In the genomic region with DNA sequence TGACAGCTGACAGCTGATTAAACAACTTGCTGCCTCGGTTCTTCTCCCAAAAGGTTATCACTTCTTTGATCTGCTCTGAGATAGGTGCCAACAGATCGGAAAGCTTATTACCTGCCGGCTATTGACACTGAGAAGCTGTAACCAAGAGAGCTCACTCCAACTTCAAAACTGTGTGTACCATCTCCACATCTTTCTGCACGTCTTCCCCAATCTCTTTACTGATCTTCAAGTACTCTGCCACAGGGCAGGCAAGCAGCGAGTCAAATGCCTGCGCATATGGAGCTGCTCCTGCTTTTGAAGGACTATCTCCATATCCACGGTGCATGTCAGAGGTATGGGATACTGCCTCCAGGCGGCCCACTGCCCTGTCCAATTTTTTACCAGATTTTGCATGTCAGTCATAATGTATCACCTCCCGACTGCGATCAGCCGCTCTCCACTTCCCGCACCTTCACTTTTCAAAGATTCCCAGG, we compare ENCODE assay signal across 8 cellular contexts. TPM values are rescaled to one million over a fixed set of nuclear protein-coding genes. Genes with fewer than 3 reads are reported as not detected.
DNase-seq lines count a peak whose midpoint lies in the region; ATAC-seq and TF ChIP-seq lines count a peak whose summit lies in the region.

No MANE protein-coding gene starts in this region.

- H3K36me3 ChIP-seq in OCI-LY1 (ENCODE audit: insufficient read depth, low read length) (peaks cover 31% of the 10 kb centered on the region), fibroblast of lung (ENCODE audit: control insufficient read depth, insufficient read depth, low read length) (no peaks in the 10 kb centered on the region)

- intact Hi-C loops in activated CD4-positive, alpha-beta T cell treated with anti-CD3 and anti-CD28 coated beads, Interleukin-2, amount 10 ng/mL, durations not matched to agents 24 days and 14 days (cut with micrococcal nuclease), result loop anchor here (1.0 to 5.0 kb wide), 3 partner anchors 11 to 1054 kb away; a partner anchor contains a TSS
- intact Hi-C loops in sciatic nerve (cut with DNase I), result no loop called here

- H3K27ac Mint-ChIP-seq in activated CD4-positive, alpha-beta T cell treated with anti-CD3 and anti-CD28 coated beads, Interleukin-2, amount 10 ng/mL, durations not matched to agents 24 days and 14 days, result peak overlapping the region; percentile 1

- H2AFZ ChIP-seq in OCI-LY1 (ENCODE audit: low read length) (peak overlapping the region; percentile 64; the same call in 1 of the 2 replicates), fibroblast of lung (ENCODE audit: low read length) (peak overlapping the region; percentile 84)

- H3K36me3 Mint-ChIP-seq in activated CD4-positive, alpha-beta T cell treated with anti-CD3 and anti-CD28 coated beads, Interleukin-2, amount 10 ng/mL, durations not matched to agents 24 days and 14 days (ENCODE audit: low read depth), result peaks cover 42% of the 10 kb centered on the region

- DNase-seq in activated CD4-positive, alpha-beta T cell treated with anti-CD3 and anti-CD28 coated beads, Interleukin-2, amount 10 ng/mL, durations not matched to agents 24 days and 14 days, result no peak
- DNase-seq in activated CD4-positive, alpha-beta T cell treated with anti-CD3 and anti-CD28 coated beads, Interleukin-2, amount 50 U/mL, for 1 hour, result no peak
- DNase-seq in fibroblast of lung (ENCODE audit: low read depth in 2 of 2) (no peak), sciatic nerve (ENCODE audit: low spot score) (no peak), NCI-H187 (lab: John Stamatoyannopoulos, UW) (no peak), DMS 273 (lab: John Stamatoyannopoulos, UW; ENCODE audit: unreplicated experiment) (no peak), amygdala (lab: John Stamatoyannopoulos, UW) (no peak)

- no peaks in the 10 kb centered on the region for H3K9me2 ChIP-seq in OCI-LY1 (ENCODE audit: low read depth, low read length)

- no peak for TF ChIP-seq CTCF in OCI-LY1 (IDR thresholded peaks at IDR 0.05; ENCODE audit: low read length)
- TF ChIP-seq CTCF in fibroblast of lung (conservative IDR thresholded peaks at IDR 0.05 in 1 of 2, IDR thresholded peaks at IDR 0.05 in 1 of 2; ENCODE audit: low read depth in 1 of 2, low read length in 2 of 2), result no peak

- no peaks in the 10 kb centered on the region for H3K79me2 ChIP-seq in OCI-LY1 (ENCODE audit: insufficient read depth, low read length)
- no peaks in the 10 kb centered on the region for H3K79me2 ChIP-seq in fibroblast of lung (ENCODE audit: control insufficient read depth, insufficient read depth, low read length)

- H3K27me3 Mint-ChIP-seq in activated CD4-positive, alpha-beta T cell treated with anti-CD3 and anti-CD28 coated beads, Interleukin-2, amount 10 ng/mL, durations not matched to agents 24 days and 14 days, result peaks cover 3% of the 10 kb centered on the region

- no peaks in the 10 kb centered on the region for H3K9me3 ChIP-seq in OCI-LY1 (ENCODE audit: low read length)
- H3K9me3 ChIP-seq in fibroblast of lung (ENCODE audit: control insufficient read depth, insufficient read depth, low read depth, low read length), result no peaks in the 10 kb centered on the region

- H4K20me1 ChIP-seq in OCI-LY1 (ENCODE audit: insufficient read depth, low read length) (no peaks in the 10 kb centered on the region), fibroblast of lung (ENCODE audit: control insufficient read depth, extremely low read depth, insufficient read depth, low read length) (no peaks in the 10 kb centered on the region)

- H3K27ac ChIP-seq in OCI-LY1 (ENCODE audit: low read depth, low read length, poor library complexity, severe bottlenecking), result no peak overlapping the region
- H3K27ac ChIP-seq in fibroblast of lung (ENCODE audit: insufficient read depth, low read length), result no peak overlapping the region

- H3K4me2 ChIP-seq in OCI-LY1 (ENCODE audit: low read length) (peak overlapping the region; percentile 72), fibroblast of lung (ENCODE audit: extremely low read depth, insufficient read depth, low read length) (peak overlapping the region; percentile 80)

- ATAC-seq in sciatic nerve, result peak; percentile 54

- peak overlapping the region; percentile 80 for H3K4me3 ChIP-seq in OCI-LY1 (ENCODE audit: low read depth, low read length, poor library complexity, severe bottlenecking)
- peak overlapping the region; percentile 65 to 79 (median 70) for H3K4me3 ChIP-seq in fibroblast of lung (replicated peaks in 1 of 4; ENCODE audit: control extremely low read depth in 1 of 4, insufficient read depth in 1 of 4, low read depth in 3 of 4, low read length in 4 of 4)

- H3K4me1 Mint-ChIP-seq in activated CD4-positive, alpha-beta T cell treated with anti-CD3 and anti-CD28 coated beads, Interleukin-2, amount 10 ng/mL, durations not matched to agents 24 days and 14 days, result peaks cover 24% of the 10 kb centered on the region

- H3K27me3 ChIP-seq in OCI-LY1 (ENCODE audit: insufficient read depth, low read length) (no peaks in the 10 kb centered on the region; the same call in 1 of the 2 replicates), fibroblast of lung (ENCODE audit: control insufficient read depth, insufficient read depth, low read length) (no peaks in the 10 kb centered on the region)

- peaks cover 10% of the 10 kb centered on the region for H3K4me1 ChIP-seq in OCI-LY1 (ENCODE audit: insufficient read depth, low read length, severe bottlenecking)
- H3K4me1 ChIP-seq in fibroblast of lung (ENCODE audit: control insufficient read depth, extremely low read depth, insufficient read depth, low read length), result no peaks in the 10 kb centered on the region

- no peaks in the 10 kb centered on the region for H3F3A ChIP-seq in OCI-LY1 (ENCODE audit: insufficient read depth, low read length)

- no peak overlapping the region for H3K9ac ChIP-seq in OCI-LY1 (ENCODE audit: low read length)
- no peak overlapping the region for H3K9ac ChIP-seq in fibroblast of lung (ENCODE audit: insufficient read depth, low read length)

- peaks cover 32% of the 10 kb centered on the region for H3K9me3 Mint-ChIP-seq in activated CD4-positive, alpha-beta T cell treated with anti-CD3 and anti-CD28 coated beads, Interleukin-2, amount 10 ng/mL, durations not matched to agents 24 days and 14 days

- peak overlapping the region; percentile 85 for H3K4me3 Mint-ChIP-seq in activated CD4-positive, alpha-beta T cell treated with anti-CD3 and anti-CD28 coated beads, Interleukin-2, amount 10 ng/mL, durations not matched to agents 24 days and 14 days

RNA-seq across cellular contexts. Expression of a gene that starts 0.4 kb away (rescaled TPM):
- total RNA-seq in activated CD4-positive, alpha-beta T cell treated with anti-CD3 and anti-CD28 coated beads, Interleukin-2, amount 10 ng/mL, durations not matched to agents 24 days and 14 days, result 7.1 and 9.2 TPM in 2 replicates
- total RNA-seq in fibroblast of lung (3.3 and 3.5 TPM in 2 replicates), sciatic nerve (3.8 TPM)
- polyA plus RNA-seq in fibroblast of lung, result 1.4 and 1.8 TPM in 2 replicates
- polyA plus RNA-seq in fibroblast of lung (2012), result 0.98 and 1.1 TPM in 2 replicates
- 2.8 TPM in 1 of 2 replicates, not detected in the other for polyA minus RNA-seq in fibroblast of lung (ENCODE audit: low replicate concordance)

RNA-seq across cellular contexts. Expression of a gene that starts 31.5 kb away (rescaled TPM):
- 2.5 TPM in 2 replicates for total RNA-seq in activated CD4-positive, alpha-beta T cell treated with anti-CD3 and anti-CD28 coated beads, Interleukin-2, amount 10 ng/mL, durations not matched to agents 24 days and 14 days
- total RNA-seq in fibroblast of lung (6.2 and 7.8 TPM in 2 replicates), sciatic nerve (6.2 TPM)
- polyA plus RNA-seq in fibroblast of lung, result 3.8 and 5.4 TPM in 2 replicates
- 2.5 and 3.7 TPM in 2 replicates for polyA plus RNA-seq in fibroblast of lung (2012)
- 3.4 and 4.9 TPM in 2 replicates for polyA minus RNA-seq in fibroblast of lung (ENCODE audit: low replicate concordance)

RNA-seq across cellular contexts. Expression of a gene that starts 42.8 kb away (rescaled TPM):
- 14.9 and 15.2 TPM in 2 replicates for total RNA-seq in activated CD4-positive, alpha-beta T cell treated with anti-CD3 and anti-CD28 coated beads, Interleukin-2, amount 10 ng/mL, durations not matched to agents 24 days and 14 days
- total RNA-seq in fibroblast of lung (60.1 and 61.9 TPM in 2 replicates), sciatic nerve (41.1 TPM)
- 30.6 and 31.2 TPM in 2 replicates for polyA plus RNA-seq in fibroblast of lung
- polyA plus RNA-seq in fibroblast of lung (2012), result 23.3 and 27.1 TPM in 2 replicates
- polyA minus RNA-seq in fibroblast of lung (ENCODE audit: low replicate concordance), result 4.0 and 7.3 TPM in 2 replicates
